Comparison of ENCODE assay signal across 8 cellular contexts in the genomic region with DNA sequence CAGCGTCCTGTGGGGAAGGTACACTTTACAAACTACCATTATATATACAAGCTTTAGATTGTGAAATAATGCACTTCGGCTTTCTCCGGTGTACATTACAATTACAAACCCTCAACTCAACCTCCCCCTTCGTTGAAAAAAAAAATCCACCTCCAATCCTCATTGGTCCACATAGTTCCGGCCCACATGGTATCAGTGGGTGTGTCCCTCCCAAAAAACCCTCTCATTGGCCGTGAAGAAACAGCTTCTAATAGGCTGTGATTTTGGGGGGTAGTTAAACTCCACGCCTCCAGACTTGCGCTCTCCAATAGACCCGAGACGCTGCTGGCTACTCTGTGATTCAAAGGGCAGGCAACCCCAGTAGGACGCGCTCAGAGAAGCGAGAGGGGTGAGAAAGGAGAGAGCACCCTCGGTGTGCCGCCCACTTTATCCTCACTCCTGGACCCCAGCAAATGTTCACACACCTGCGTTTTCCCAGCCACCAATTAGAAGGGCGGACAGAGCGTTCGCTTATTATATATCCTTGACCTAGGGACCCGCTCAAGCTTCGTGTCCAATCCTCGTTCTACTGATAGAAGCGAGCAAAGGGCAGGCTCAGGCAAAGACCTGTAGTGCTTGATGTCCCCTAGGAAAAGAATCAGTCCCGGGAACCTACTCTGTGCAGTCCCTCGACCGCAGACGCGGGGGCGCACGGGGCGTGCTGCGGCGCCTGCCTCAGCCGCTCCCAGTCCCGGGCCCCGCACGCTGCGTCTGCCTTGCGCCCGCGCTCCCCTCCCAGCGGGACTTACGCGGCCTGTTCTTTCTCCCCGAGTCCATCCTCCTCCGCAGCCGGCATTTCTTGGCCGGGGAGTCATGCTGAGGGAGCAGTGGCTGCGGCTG. TPM values are rescaled to one million over a fixed set of nuclear protein-coding genes. Genes with fewer than 3 reads are reported as not detected.
DNase-seq lines count a peak whose midpoint lies in the region; ATAC-seq and TF ChIP-seq lines count a peak whose summit lies in the region.

No MANE protein-coding gene starts in this region.

- peak; percentile 92 to 99 for TF ChIP-seq POLR2A in adrenal gland (IDR thresholded peaks at IDR 0.05)

- WGBS in adrenal gland, 4 donors = 0% methylated on average over 24 to 49 of the region's 49 CpGs
- 0% methylated on average over 49 of the region's 49 CpGs for WGBS in heart right ventricle, 2 donors

- ATAC-seq in HG02623 (IDR thresholded peaks at IDR 0.05; ENCODE audit: unreplicated experiment) (peak; percentile 87), heart right ventricle (peak; percentile 88 to 94 (median 92))

- H3K9me3 ChIP-seq in adrenal gland (replicated peaks in 1 of 3) (no peaks in the 10 kb centered on the region), heart right ventricle (no peaks in the 10 kb centered on the region)

- H3K4me1 ChIP-seq in adrenal gland (replicated peaks in 1 of 2) (peaks cover 0 to 16% of the 10 kb centered on the region in 2 donors), heart right ventricle (peaks cover 0 to 48% (median 19%) of the 10 kb centered on the region in 9 donors)

- H3K27ac ChIP-seq in adrenal gland (peak overlapping the region; percentile 18 to 96 (median 87)), heart right ventricle (peak overlapping the region; percentile 88 to 98 (median 95))

- peak; percentile 93 for DNase-seq in GM12864 (ENCODE audit: low read depth)
- DNase-seq in NCI-H1092 treated with DMSO at 0.1 percent for 48 hours (lab: John Stamatoyannopoulos, UW) = peak; percentile 87
- peak; percentile 90 for DNase-seq in SKM-1 (lab: John Stamatoyannopoulos, UW; ENCODE audit: unreplicated experiment)
- DNase-seq in adrenal gland = peak; percentile 86 to 95 (median 90)
- peak; percentile 58 to 87 for DNase-seq in heart right ventricle
- peak; percentile 70 to 96 (median 80) for DNase-seq in posterior cingulate gyrus
- peak; percentile 80 for DNase-seq in ureter (ENCODE audit: low spot score)

- H3K36me3 ChIP-seq in adrenal gland (replicated peaks in 1 of 2) (no peaks in the 10 kb centered on the region), heart right ventricle (no peaks in the 10 kb centered on the region)

- TF ChIP-seq CTCF in GM12864 (IDR thresholded peaks at IDR 0.05; ENCODE audit: low read depth, low read length, missing control alignments) (no peak), adrenal gland (IDR thresholded peaks at IDR 0.05) (peak in 1 of 6 experiments; percentile 5), heart right ventricle (IDR thresholded peaks at IDR 0.05) (no peak)

- H3K27me3 ChIP-seq in adrenal gland = no peaks in the 10 kb centered on the region
- H3K27me3 ChIP-seq in heart right ventricle = no peaks in the 10 kb centered on the region

- H3K4me3 ChIP-seq in GM12864 (ENCODE audit: low read depth, low read length) (peak overlapping the region; percentile 96), adrenal gland (peak overlapping the region; percentile 72 to 98 (median 82)), heart right ventricle (peak overlapping the region; percentile 70 to 98 (median 83))

- intact Hi-C loops in adrenal gland (cut with DNase I) (no loop called here), heart right ventricle (cut with DNase I) (loop anchor here in 7 of 10 donors (1.0 to 10.0 kb wide), 7 partner anchors 49 to 219 kb away; a partner anchor contains a TSS), posterior cingulate gyrus (cut with DNase I) (loop anchor here (2.0 to 10.0 kb wide), 2 partner anchors 57 to 219 kb away; a partner anchor contains a TSS)

RNA-seq across cellular contexts. Expression of a gene that starts 1.0 kb away (rescaled TPM):
- total RNA-seq in adrenal gland = 10 to 100 TPM in 2 of 8 donors, 1 to 10 TPM in 6; 4.6 to 13.2 (median 8.5) TPM
- 10 to 100 TPM in 1 of 3 donors, 1 to 10 TPM in 2; 1.1 to 12.8 (median 2.1) TPM for polyA plus RNA-seq in adrenal gland
- total RNA-seq in heart right ventricle = 10 to 100 TPM in 9 of 10 donors, 1 to 10 TPM in 1; 8.3 to 20.9 (median 16.8) TPM
- 1 to 10 TPM; 4.0 to 6.4 TPM for polyA plus RNA-seq in heart right ventricle
- total RNA-seq in ureter = 4.8 TPM

RNA-seq across cellular contexts. Expression of a gene that starts 57.3 kb away (rescaled TPM):
- 1 to 10 TPM in 7 of 8 donors, under 1 TPM in 1; 0.96 to 4.0 (median 2.8) TPM for total RNA-seq in adrenal gland
- 1 to 10 TPM in 1 of 3 donors, under 1 TPM in 2; 0.54 to 2.6 (median 0.72) TPM for polyA plus RNA-seq in adrenal gland
- 1 to 10 TPM; 1.5 to 8.5 (median 3.2) TPM for total RNA-seq in heart right ventricle
- polyA plus RNA-seq in heart right ventricle = under 1 TPM; 0.74 to 0.88 TPM
- 7.4 TPM for total RNA-seq in ureter

Comparison
In these comparisons a context has a peak if more than half of its experiments do, and no peak if none do; other contexts are left out.
1. Peak in every context shown above with its lines: DNase-seq, ATAC-seq, H3K4me3 ChIP-seq and H3K27ac ChIP-seq.
2. intact Hi-C loops: an anchor here in heart right ventricle (1.0 to 10.0 kb wide) and posterior cingulate gyrus (2.0 to 10.0 kb wide); none called in adrenal gland.